22 cellular contexts compared by ENCODE assay signal in genomic region chr12:111584959-111585358, GRCh38. TPM values are rescaled to one million over a fixed set of nuclear protein-coding genes. Genes with fewer than 3 reads are reported as not detected.
DNase-seq lines count a peak whose midpoint lies in the region; ATAC-seq, FAIRE-seq and TF ChIP-seq lines count a peak whose summit lies in the region.
"Had no signal": no experiment of that assay in that cellular context is flagged by ENCODE, and none has a peak within 500 bp of the region (broad histone marks: within the 10 kb centered on the region; RNA-seq: fewer than 3 reads in every experiment).

No MANE protein-coding gene starts in this region.

- no peak overlapping the region for H3K4me2 ChIP-seq in mammary epithelial cell (ENCODE audit: insufficient read depth, low read depth, low read length)
- H3K4me2 ChIP-seq in H9 (ENCODE audit: insufficient read depth, insufficient read length, low read length) = no peak overlapping the region

- no peak overlapping the region for H3K23ac ChIP-seq in H9 (ENCODE audit: insufficient read length, low read depth, low read length)

- DNase-seq in EL (peak; percentile 64), LoVo (ENCODE audit: low spot score) (peak; percentile 52), mammary epithelial cell (peak; percentile 78), left colon (no peak), H9 (no peak), GM12892 (ENCODE audit: insufficient read length) (no peak)
- DNase-seq in stimulated activated CD4-positive, alpha-beta T cell treated with anti-CD3 and anti-CD28 coated beads, Interleukin-4, amount 100 ng/mL, for 4 hours = no peak
- DNase-seq: activated CD4-positive, alpha-beta T cell treated with anti-CD3 and anti-CD28 coated beads, Interleukin-2, amount 50 U/mL, for 4 hours; activated CD8-positive, alpha-beta memory T cell treated with anti-CD3 and anti-CD28 coated beads, Interleukin-2, amount 50 U/mL, for 4 hours; brain microvascular endothelial cell; C1 segment of cervical spinal cord; H7; Karpas-422; left lung; midbrain; NCI-H1417; NCI-H2107; NCI-H510A treated with DMSO at 0.1 percent for 48 hours; sigmoid colon had no signal

- FAIRE-seq in GM12892 (lab: Jason Lieb, UNC) = no peak

- no peak overlapping the region for H4K5ac ChIP-seq in H9 (ENCODE audit: insufficient read length, low read depth, low read length)

- H3K27ac ChIP-seq in mammary epithelial cell (ENCODE audit: insufficient read depth, low read depth, low read length) (no peak overlapping the region), H9 (ENCODE audit: insufficient read length, low read depth, low read length) (no peak overlapping the region)
- H3K27ac ChIP-seq: brain microvascular endothelial cell, left lung, sigmoid colon, vagina had no signal

- no peaks in the 10 kb centered on the region for H3K27me3 ChIP-seq in mammary epithelial cell (ENCODE audit: insufficient read depth, low read length)
- no peaks in the 10 kb centered on the region for H3K27me3 ChIP-seq in H9 (ENCODE audit: insufficient read depth, low read length)
- H3K27me3 ChIP-seq: brain microvascular endothelial cell, left lung, sigmoid colon, vagina had no signal

- H3K9me3 ChIP-seq in mammary epithelial cell (replicated peaks; ENCODE audit: insufficient read depth, low read length) (no peaks in the 10 kb centered on the region), H9 (ENCODE audit: control insufficient read depth, low read depth, low read length) (no peaks in the 10 kb centered on the region)
- H3K9me3 ChIP-seq: left lung, sigmoid colon, vagina had no signal

- H3K56ac ChIP-seq in H9 (ENCODE audit: insufficient read length, low read depth, low read length) = no peak overlapping the region

- no peak overlapping the region for H2BK20ac ChIP-seq in H9 (ENCODE audit: low read depth, low read length, poor library complexity, severe bottlenecking)

- peaks cover 4 to 9% (median 4%) of the 10 kb centered on the region in 3 experiments; a peak in 6 of 7 replicates for H3K36me3 Mint-ChIP-seq in H9 (ENCODE audit: insufficient read depth in 1 of 3, low read depth in 3 of 3)

- H2AFZ ChIP-seq in mammary epithelial cell (ENCODE audit: low read depth, low read length) (no peak overlapping the region), H9 (ENCODE audit: low read length) (no peak overlapping the region)

- no peak overlapping the region for H3K4ac ChIP-seq in H9 (ENCODE audit: low read depth, low read length)

- intact Hi-C loops in mammary epithelial cell (cut with micrococcal nuclease) (no loop called here), left colon (cut with DNase I, micrococcal nuclease) (no loop called here)

- CTCF ChIA-PET in mammary epithelial cell (lab: Charles Lee; ENCODE audit: low non-redundant PET) = no interaction called here

- H2AK5ac ChIP-seq in H9 (ENCODE audit: insufficient read length, low read length) = no peak overlapping the region

- H3K27me3 Mint-ChIP-seq in H9 (ENCODE audit: low read depth) = no peaks in the 10 kb centered on the region

- H3K18ac ChIP-seq in H9 (ENCODE audit: insufficient read length, low read depth, low read length) = no peak overlapping the region

- H3K4me1 ChIP-seq in mammary epithelial cell (ENCODE audit: insufficient read depth, low read length) (no peaks in the 10 kb centered on the region), H9 (ENCODE audit: insufficient read depth, low read length) (no peaks in the 10 kb centered on the region)

- H4K20me1 ChIP-seq in mammary epithelial cell (ENCODE audit: insufficient read depth, low read length) (peaks cover 2% of the 10 kb centered on the region), H9 (ENCODE audit: control insufficient read depth, insufficient read depth, insufficient read length) (no peaks in the 10 kb centered on the region)

- no peak overlapping the region for H2BK12ac ChIP-seq in H9 (ENCODE audit: insufficient read length, low read depth, low read length)

- no peak for TF ChIP-seq CTCF in mammary epithelial cell (conservative IDR thresholded peaks at IDR 0.05 in 1 of 2, IDR thresholded peaks at IDR 0.05 in 1 of 2; ENCODE audit: extremely low read depth in 1 of 2, insufficient read depth in 1 of 2, low read depth in 1 of 2, low read length in 2 of 2)
- no peak for TF ChIP-seq CTCF in H9 (conservative IDR thresholded peaks at IDR 0.05)

- no peaks in the 10 kb centered on the region for H3K23me2 ChIP-seq in H9 (ENCODE audit: insufficient read length, low read depth, low read length, poor library complexity, severe bottlenecking)

- WGBS in mammary epithelial cell (ENCODE audit: low coverage, missing lambda C conversion rate) = 79% methylated on average over 4 of the region's 4 CpGs
- WGBS in H9 (ENCODE audit: extremely low coverage, insufficient read length, low lambda C conversion rate) = no CpG with 5 or more reads among the region's 4 CpGs

- H3K4me1 Mint-ChIP-seq in H9 = peaks cover 0 to 3% of the 10 kb centered on the region in 2 experiments; a peak in 1 of 4 replicates
- H3K4me1 Mint-ChIP-seq: nephron had no signal

- no peak for TF ChIP-seq POLR2A in GM12892 (IDR thresholded peaks at IDR 0.05; ENCODE audit: low read depth, low read length)

- H3K36me3 ChIP-seq in mammary epithelial cell (ENCODE audit: insufficient read depth, low read length) = no peaks in the 10 kb centered on the region
- H3K36me3 ChIP-seq: left lung, sigmoid colon, vagina had no signal

- dilution Hi-C loops in mammary epithelial cell (cut with HindIII; ENCODE audit: low sequenced_read_pairs) = no loop called here

- no peak overlapping the region for H2BK5ac ChIP-seq in H9 (ENCODE audit: insufficient read length, low read length)

- no TSS peak for BruUV-seq in mammary epithelial cell (replicated peaks; lab: Mats Ljungman, UMichigan)

- no peak overlapping the region for H2BK120ac ChIP-seq in H9 (ENCODE audit: low read depth, low read length, poor library complexity, severe bottlenecking)

- H3K4me3 ChIP-seq in mammary epithelial cell (replicated peaks in 1 of 3; ENCODE audit: insufficient read depth in 1 of 3, low read depth in 2 of 3, low read length in 3 of 3) = no peak overlapping the region
- H3K4me3 ChIP-seq: left lung, sigmoid colon, vagina had no signal

- H3K9ac ChIP-seq in mammary epithelial cell (ENCODE audit: insufficient read depth, low read length) (no peak overlapping the region), H9 (ENCODE audit: extremely low read depth, insufficient read length, low read length) (no peak overlapping the region)

- H3K9me3 Mint-ChIP-seq in H9 = no peaks in the 10 kb centered on the region
- H3K9me3 Mint-ChIP-seq: nephron had no signal

- no peak overlapping the region for H3K4me3 Mint-ChIP-seq in H9
- H3K4me3 Mint-ChIP-seq: nephron had no signal

- peaks cover 14% of the 10 kb centered on the region for H3K79me1 ChIP-seq in H9 (ENCODE audit: insufficient read depth, low read depth, low read length, poor library complexity, severe bottlenecking)

- no peak overlapping the region for H3T11ph ChIP-seq in H9 (ENCODE audit: low read length)

- H2BK15ac ChIP-seq in H9 (ENCODE audit: low read depth, low read length) = no peak overlapping the region

- no peak overlapping the region for H3K14ac ChIP-seq in H9 (ENCODE audit: insufficient read depth, low read length)

- in situ Hi-C loops in mammary epithelial cell (cut with MboI; ENCODE audit: low sequenced_read_pairs in 2 of 2) = no loop called here

- H4K91ac ChIP-seq in H9 (ENCODE audit: insufficient read length, low read depth, low read length) = no peak overlapping the region

- H4K8ac ChIP-seq in H9 (replicated peaks; ENCODE audit: insufficient read length, low read depth, low read length) = no peak overlapping the region

- H3K79me2 ChIP-seq in mammary epithelial cell (ENCODE audit: insufficient read depth, low read length) (peaks cover 98% of the 10 kb centered on the region), H9 (ENCODE audit: insufficient read depth, low read length) (peaks cover 28% of the 10 kb centered on the region; the same call in 1 of the 2 replicates)

- ATAC-seq in left colon (peak; percentile 89), GM18502 (IDR thresholded peaks at IDR 0.05; ENCODE audit: poor library complexity, unreplicated experiment) (no peak)
- ATAC-seq: left lung had no signal

- H3K27ac Mint-ChIP-seq in H9 = no peak overlapping the region
- H3K27ac Mint-ChIP-seq: nephron had no signal

RNA-seq across cellular contexts. Expression of gene ATXN2, which starts 14.2 kb away (rescaled TPM):
- total RNA-seq in mammary epithelial cell = 10 to 100 TPM; 37.5 to 69.8 TPM
- 23.4 TPM for polyA plus RNA-seq in mammary epithelial cell
- polyA minus RNA-seq in mammary epithelial cell = 68.9 TPM
- 10 to 100 TPM; 43.0 to 64.2 TPM for total RNA-seq in left colon
- 70.5 and 72.9 TPM in 2 replicates for total RNA-seq in H9 (2021)
- polyA plus RNA-seq in GM12892 (2012; ENCODE audit: missing spikeins) = 23.8 TPM

Comparison
In these comparisons a context has a peak if more than half of its experiments do, and no peak if none do; other contexts are left out.
1. DNase-seq: peak in EL (single experiment), LoVo (single experiment) and mammary epithelial cell (single experiment); none in left colon (0 of 2), H9 (single experiment), stimulated activated CD4-positive, alpha-beta T cell treated with anti-CD3 and anti-CD28 coated beads, Interleukin-4, amount 100 ng/mL, for 4 hours (0 of 2) and GM12892 (single experiment).